Comparison of ENCODE assay signal across 3 cellular contexts in the genomic region with DNA sequence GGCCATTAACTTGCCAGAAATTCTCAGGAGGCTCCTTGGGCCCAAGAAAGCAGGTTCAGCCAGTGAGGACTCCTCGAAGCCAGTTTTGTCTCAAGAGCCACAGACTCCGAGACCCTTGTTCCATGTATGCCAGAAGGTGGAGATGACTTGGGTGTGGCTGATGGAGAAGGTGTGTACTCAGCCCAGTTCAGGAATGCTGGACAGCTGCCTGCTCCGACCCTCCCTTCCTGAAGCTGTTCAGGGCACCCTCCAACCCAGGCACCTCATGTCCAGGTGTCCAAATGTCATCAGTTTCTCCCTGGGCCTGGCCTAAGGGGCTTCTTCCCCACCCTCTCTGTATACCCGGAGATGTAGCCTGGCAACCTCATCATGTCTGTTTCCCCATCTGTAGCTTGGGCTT.
TF ChIP-seq lines count a peak whose summit lies in the region.

No MANE protein-coding gene starts in this region.

TF ChIP-seq in SK-N-SH, 30 proteins besides CTCF, POLR2A, EP300 and RAD21:
- TF ChIP-seq, protein P1, sequence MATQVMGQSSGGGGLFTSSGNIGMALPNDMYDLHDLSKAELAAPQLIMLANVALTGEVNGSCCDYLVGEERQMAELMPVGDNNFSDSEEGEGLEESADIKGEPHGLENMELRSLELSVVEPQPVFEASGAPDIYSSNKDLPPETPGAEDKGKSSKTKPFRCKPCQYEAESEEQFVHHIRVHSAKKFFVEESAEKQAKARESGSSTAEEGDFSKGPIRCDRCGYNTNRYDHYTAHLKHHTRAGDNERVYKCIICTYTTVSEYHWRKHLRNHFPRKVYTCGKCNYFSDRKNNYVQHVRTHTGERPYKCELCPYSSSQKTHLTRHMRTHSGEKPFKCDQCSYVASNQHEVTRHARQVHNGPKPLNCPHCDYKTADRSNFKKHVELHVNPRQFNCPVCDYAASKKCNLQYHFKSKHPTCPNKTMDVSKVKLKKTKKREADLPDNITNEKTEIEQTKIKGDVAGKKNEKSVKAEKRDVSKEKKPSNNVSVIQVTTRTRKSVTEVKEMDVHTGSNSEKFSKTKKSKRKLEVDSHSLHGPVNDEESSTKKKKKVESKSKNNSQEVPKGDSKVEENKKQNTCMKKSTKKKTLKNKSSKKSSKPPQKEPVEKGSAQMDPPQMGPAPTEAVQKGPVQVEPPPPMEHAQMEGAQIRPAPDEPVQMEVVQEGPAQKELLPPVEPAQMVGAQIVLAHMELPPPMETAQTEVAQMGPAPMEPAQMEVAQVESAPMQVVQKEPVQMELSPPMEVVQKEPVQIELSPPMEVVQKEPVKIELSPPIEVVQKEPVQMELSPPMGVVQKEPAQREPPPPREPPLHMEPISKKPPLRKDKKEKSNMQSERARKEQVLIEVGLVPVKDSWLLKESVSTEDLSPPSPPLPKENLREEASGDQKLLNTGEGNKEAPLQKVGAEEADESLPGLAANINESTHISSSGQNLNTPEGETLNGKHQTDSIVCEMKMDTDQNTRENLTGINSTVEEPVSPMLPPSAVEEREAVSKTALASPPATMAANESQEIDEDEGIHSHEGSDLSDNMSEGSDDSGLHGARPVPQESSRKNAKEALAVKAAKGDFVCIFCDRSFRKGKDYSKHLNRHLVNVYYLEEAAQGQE (IDR thresholded peaks at IDR 0.05; ENCODE audit: low read depth, low read length) = 0 out of 2 replicates have a peak, but pooled peaks have one; percentile 55
- TF ChIP-seq, protein P2, sequence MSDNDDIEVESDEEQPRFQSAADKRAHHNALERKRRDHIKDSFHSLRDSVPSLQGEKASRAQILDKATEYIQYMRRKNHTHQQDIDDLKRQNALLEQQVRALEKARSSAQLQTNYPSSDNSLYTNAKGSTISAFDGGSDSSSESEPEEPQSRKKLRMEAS (IDR thresholded peaks at IDR 0.05; ENCODE audit: low read depth) = no peak

TF ChIP-seq in SK-N-SH treated with all-trans-retinoic acid at 6 μM for 48 hours, 23 proteins besides CTCF, POLR2A, EP300 and RAD21 (continued from another document):
- TF ChIP-seq SNAI2 (CRISPR knock-in tag; IDR thresholded peaks at IDR 0.05) = no peak
- TF ChIP-seq RARB (CRISPR knock-in tag; IDR thresholded peaks at IDR 0.05) = no peak
- TF ChIP-seq TCF4 (CRISPR knock-in tag; IDR thresholded peaks at IDR 0.05; ENCODE audit: borderline replicate concordance) = no peak
- TF ChIP-seq, protein P3, sequence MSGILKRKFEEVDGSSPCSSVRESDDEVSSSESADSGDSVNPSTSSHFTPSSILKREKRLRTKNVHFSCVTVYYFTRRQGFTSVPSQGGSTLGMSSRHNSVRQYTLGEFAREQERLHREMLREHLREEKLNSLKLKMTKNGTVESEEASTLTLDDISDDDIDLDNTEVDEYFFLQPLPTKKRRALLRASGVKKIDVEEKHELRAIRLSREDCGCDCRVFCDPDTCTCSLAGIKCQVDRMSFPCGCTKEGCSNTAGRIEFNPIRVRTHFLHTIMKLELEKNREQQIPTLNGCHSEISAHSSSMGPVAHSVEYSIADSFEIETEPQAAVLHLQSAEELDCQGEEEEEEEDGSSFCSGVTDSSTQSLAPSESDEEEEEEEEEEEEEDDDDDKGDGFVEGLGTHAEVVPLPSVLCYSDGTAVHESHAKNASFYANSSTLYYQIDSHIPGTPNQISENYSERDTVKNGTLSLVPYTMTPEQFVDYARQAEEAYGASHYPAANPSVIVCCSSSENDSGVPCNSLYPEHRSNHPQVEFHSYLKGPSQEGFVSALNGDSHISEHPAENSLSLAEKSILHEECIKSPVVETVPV (CRISPR knock-in tag; IDR thresholded peaks at IDR 0.05) = no peak
- no peak for TF ChIP-seq ISL1 (CRISPR knock-in tag; IDR thresholded peaks at IDR 0.05)
- TF ChIP-seq ESRRG (CRISPR knock-in tag; IDR thresholded peaks at IDR 0.05) = no peak
- no peak for TF ChIP-seq ZFP30 (CRISPR knock-in tag; IDR thresholded peaks at IDR 0.05)

TF ChIP-seq in HEK293, 187 proteins besides CTCF, POLR2A, EP300 and RAD21 (continued from another document):
- no peak for TF ChIP-seq BCL11A (tag by site-specific recombination; IDR thresholded peaks at IDR 0.05; ENCODE audit: low read depth)
- no peak for TF ChIP-seq SCRT2 (tag by site-specific recombination; IDR thresholded peaks at IDR 0.05)
- TF ChIP-seq, protein P4, sequence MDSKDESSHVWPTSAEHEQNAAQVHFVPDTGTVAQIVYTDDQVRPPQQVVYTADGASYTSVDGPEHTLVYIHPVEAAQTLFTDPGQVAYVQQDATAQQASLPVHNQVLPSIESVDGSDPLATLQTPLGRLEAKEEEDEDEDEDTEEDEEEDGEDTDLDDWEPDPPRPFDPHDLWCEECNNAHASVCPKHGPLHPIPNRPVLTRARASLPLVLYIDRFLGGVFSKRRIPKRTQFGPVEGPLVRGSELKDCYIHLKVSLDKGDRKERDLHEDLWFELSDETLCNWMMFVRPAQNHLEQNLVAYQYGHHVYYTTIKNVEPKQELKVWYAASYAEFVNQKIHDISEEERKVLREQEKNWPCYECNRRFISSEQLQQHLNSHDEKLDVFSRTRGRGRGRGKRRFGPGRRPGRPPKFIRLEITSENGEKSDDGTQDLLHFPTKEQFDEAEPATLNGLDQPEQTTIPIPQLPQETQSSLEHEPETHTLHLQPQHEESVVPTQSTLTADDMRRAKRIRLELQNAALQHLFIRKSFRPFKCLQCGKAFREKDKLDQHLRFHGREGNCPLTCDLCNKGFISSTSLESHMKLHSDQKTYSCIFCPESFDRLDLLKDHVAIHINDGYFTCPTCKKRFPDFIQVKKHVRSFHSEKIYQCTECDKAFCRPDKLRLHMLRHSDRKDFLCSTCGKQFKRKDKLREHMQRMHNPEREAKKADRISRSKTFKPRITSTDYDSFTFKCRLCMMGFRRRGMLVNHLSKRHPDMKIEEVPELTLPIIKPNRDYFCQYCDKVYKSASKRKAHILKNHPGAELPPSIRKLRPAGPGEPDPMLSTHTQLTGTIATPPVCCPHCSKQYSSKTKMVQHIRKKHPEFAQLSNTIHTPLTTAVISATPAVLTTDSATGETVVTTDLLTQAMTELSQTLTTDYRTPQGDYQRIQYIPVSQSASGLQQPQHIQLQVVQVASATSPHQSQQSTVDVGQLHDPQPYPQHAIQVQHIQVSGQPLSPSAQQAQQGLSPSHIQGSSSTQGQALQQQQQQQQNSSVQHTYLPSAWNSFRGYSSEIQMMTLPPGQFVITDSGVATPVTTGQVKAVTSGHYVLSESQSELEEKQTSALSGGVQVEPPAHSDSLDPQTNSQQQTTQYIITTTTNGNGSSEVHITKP (tag by site-specific recombination; IDR thresholded peaks at IDR 0.05) = no peak
- TF ChIP-seq, protein P5, sequence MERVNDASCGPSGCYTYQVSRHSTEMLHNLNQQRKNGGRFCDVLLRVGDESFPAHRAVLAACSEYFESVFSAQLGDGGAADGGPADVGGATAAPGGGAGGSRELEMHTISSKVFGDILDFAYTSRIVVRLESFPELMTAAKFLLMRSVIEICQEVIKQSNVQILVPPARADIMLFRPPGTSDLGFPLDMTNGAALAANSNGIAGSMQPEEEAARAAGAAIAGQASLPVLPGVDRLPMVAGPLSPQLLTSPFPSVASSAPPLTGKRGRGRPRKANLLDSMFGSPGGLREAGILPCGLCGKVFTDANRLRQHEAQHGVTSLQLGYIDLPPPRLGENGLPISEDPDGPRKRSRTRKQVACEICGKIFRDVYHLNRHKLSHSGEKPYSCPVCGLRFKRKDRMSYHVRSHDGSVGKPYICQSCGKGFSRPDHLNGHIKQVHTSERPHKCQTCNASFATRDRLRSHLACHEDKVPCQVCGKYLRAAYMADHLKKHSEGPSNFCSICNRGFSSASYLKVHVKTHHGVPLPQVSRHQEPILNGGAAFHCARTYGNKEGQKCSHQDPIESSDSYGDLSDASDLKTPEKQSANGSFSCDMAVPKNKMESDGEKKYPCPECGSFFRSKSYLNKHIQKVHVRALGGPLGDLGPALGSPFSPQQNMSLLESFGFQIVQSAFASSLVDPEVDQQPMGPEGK (tag by site-specific recombination; IDR thresholded peaks at IDR 0.05) = no peak
- TF ChIP-seq SALL2 (tag by site-specific recombination; IDR thresholded peaks at IDR 0.05; ENCODE audit: borderline replicate concordance) = no peak
- TF ChIP-seq KLF1 (tag by site-specific recombination; IDR thresholded peaks at IDR 0.05) = 0 out of 2 replicates have a peak, but pooled peaks have one; percentile 15
- TF ChIP-seq ZNF610 (tag by site-specific recombination; IDR thresholded peaks at IDR 0.05; ENCODE audit: borderline replicate concordance) = no peak
- TF ChIP-seq, protein P1 (tag by site-specific recombination; IDR thresholded peaks at IDR 0.05) = peak; percentile 66; the same call in 1 of the 2 replicates
- TF ChIP-seq EGR2 (tag by site-specific recombination; IDR thresholded peaks at IDR 0.05; ENCODE audit: low read depth) = no peak
- TF ChIP-seq ZNF426 (tag by site-specific recombination; IDR thresholded peaks at IDR 0.05) = no peak
- TF ChIP-seq, protein P6, sequence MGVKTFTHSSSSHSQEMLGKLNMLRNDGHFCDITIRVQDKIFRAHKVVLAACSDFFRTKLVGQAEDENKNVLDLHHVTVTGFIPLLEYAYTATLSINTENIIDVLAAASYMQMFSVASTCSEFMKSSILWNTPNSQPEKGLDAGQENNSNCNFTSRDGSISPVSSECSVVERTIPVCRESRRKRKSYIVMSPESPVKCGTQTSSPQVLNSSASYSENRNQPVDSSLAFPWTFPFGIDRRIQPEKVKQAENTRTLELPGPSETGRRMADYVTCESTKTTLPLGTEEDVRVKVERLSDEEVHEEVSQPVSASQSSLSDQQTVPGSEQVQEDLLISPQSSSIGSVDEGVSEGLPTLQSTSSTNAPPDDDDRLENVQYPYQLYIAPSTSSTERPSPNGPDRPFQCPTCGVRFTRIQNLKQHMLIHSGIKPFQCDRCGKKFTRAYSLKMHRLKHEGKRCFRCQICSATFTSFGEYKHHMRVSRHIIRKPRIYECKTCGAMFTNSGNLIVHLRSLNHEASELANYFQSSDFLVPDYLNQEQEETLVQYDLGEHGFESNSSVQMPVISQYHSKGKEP (tag by site-specific recombination; IDR thresholded peaks at IDR 0.05) = no peak
- TF ChIP-seq ZNF510 (tag by site-specific recombination; IDR thresholded peaks at IDR 0.05; ENCODE audit: insufficient replicate concordance) = no peak
